ENCODE assay signal across 18 cellular contexts in the genomic region with DNA sequence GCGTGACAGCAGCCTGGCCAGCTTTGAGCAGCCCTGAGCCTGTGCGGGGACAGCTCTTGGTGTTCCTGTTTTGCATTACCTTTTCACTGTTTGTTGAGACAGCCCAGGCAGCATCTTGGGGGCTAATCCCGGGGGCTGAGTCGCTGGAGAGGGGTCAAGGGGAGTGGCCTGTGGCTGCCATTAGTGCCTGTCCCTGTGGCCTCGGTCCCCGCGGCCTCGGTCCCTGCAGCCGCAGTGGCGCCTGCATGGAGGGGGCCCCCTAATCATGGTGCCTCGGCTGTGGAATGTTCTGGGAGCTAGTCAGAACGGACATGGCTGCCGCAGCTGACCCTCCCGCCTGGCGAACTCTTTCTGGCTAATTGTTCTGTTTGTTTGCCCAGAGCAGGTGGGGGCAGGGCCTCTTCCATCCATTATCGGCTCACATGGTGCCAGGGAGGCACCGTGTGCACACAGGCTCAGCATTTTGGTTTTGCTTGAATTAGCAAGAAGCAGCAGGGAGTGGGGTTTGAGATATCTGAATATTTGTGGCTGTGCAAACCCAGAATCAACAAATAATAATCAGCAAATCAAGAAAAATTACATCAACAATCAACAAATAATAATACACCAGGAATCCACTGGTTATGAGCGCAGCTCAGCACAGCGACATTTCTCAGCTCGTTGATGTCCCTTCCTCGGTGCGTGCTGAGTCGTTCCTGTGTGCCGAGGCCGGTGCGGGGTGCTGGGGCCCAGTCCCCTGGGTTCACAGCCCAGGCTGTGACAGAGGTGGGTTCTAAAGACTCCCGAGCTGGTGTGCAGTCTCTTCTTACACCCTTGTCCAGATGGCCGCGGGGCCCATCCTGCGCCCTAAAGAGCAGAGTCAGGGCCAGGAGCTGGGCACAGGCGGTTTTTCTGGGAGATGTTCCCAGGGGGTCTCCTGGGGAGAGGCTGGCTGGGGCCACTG. TPM values are rescaled to one million over a fixed set of nuclear protein-coding genes. Genes with fewer than 3 reads are reported as not detected.
DNase-seq lines count a peak whose midpoint lies in the region; ATAC-seq and TF ChIP-seq lines count a peak whose summit lies in the region.
"Had no signal": no experiment of that assay in that cellular context is flagged by ENCODE, and none has a peak within 500 bp of the region (broad histone marks: within the 10 kb centered on the region; RNA-seq: fewer than 3 reads in every experiment).

No MANE protein-coding gene starts in this region.

- no peak for ATAC-seq in activated CD8-positive, alpha-beta T cell treated with anti-CD3 and anti-CD28 coated beads for 36 hours
- ATAC-seq: Panc1, upper lobe of right lung had no signal

- DNase-seq in DMS79 (lab: John Stamatoyannopoulos, UW) (peak; percentile 94), NCI-H146 (lab: John Stamatoyannopoulos, UW) (peak; percentile 82), NCI-H748 treated with DMSO at 0.1 percent for 48 hours (lab: John Stamatoyannopoulos, UW) (peak; percentile 84), left kidney (ENCODE audit: low read depth, low spot score) (peak; percentile 71), OCI-M1 (lab: John Stamatoyannopoulos, UW) (no peak)
- no peak for DNase-seq in activated T-cell treated with anti-CD3 and anti-CD28 coated beads, Interleukin-2, amount 50 U/mL, for 24 hours
- DNase-seq in activated CD8-positive, alpha-beta T cell treated with anti-CD3 and anti-CD28 coated beads for 36 hours, result no peak
- DNase-seq: activated CD8-positive, alpha-beta memory T cell treated with anti-CD3 and anti-CD28 coated beads for 24 hours; activated effector memory CD4-positive, alpha-beta T cell treated with Interleukin-2 at 50 U/mL for 16 hours; AML-193; DND-41; erythroblast; NCI-H1694; small intestine; stimulated activated naive CD4-positive, alpha-beta T cell treated with Interleukin-2 at 50 U/mL for 16 hours; SW 1271; upper lobe of right lung had no signal

- H3K36me3 Mint-ChIP-seq in activated T-cell treated with anti-CD3 and anti-CD28 coated beads, Interleukin-2, amount 50 U/mL, for 24 hours (ENCODE audit: low read depth), result no peaks in the 10 kb centered on the region
- H3K36me3 Mint-ChIP-seq in activated CD8-positive, alpha-beta T cell treated with anti-CD3 and anti-CD28 coated beads for 36 hours (ENCODE audit: low read depth), result no peaks in the 10 kb centered on the region

- no peak overlapping the region for H3K27ac Mint-ChIP-seq in activated T-cell treated with anti-CD3 and anti-CD28 coated beads, Interleukin-2, amount 50 U/mL, for 24 hours
- H3K27ac Mint-ChIP-seq in activated CD8-positive, alpha-beta T cell treated with anti-CD3 and anti-CD28 coated beads for 36 hours, result no peak overlapping the region

- no peaks in the 10 kb centered on the region for H3K27me3 Mint-ChIP-seq in activated T-cell treated with anti-CD3 and anti-CD28 coated beads, Interleukin-2, amount 50 U/mL, for 24 hours
- H3K27me3 Mint-ChIP-seq in activated CD8-positive, alpha-beta T cell treated with anti-CD3 and anti-CD28 coated beads for 36 hours, result no peaks in the 10 kb centered on the region

- H3K4me1 Mint-ChIP-seq in activated T-cell treated with anti-CD3 and anti-CD28 coated beads, Interleukin-2, amount 50 U/mL, for 24 hours (ENCODE audit: low read depth), result peaks cover 2% of the 10 kb centered on the region
- H3K4me1 Mint-ChIP-seq in activated CD8-positive, alpha-beta T cell treated with anti-CD3 and anti-CD28 coated beads for 36 hours (ENCODE audit: low read depth), result no peaks in the 10 kb centered on the region

- POLR2A ChIA-PET in activated CD8-positive, alpha-beta T cell treated with anti-CD3 and anti-CD28 coated beads for 36 hours (lab: Charles Lee), result no interaction called here

- CTCF ChIA-PET in activated CD8-positive, alpha-beta T cell treated with anti-CD3 and anti-CD28 coated beads for 36 hours (lab: Charles Lee), result no interaction called here

- no peak for TF ChIP-seq CTCF in activated CD8-positive, alpha-beta T cell treated with anti-CD3 and anti-CD28 coated beads for 36 hours (IDR thresholded peaks at IDR 0.05)

- intact Hi-C loops in activated CD8-positive, alpha-beta T cell treated with anti-CD3 and anti-CD28 coated beads for 36 hours (cut with micrococcal nuclease), result no loop called here

- no peak overlapping the region for H3K4me3 Mint-ChIP-seq in activated T-cell treated with anti-CD3 and anti-CD28 coated beads, Interleukin-2, amount 50 U/mL, for 24 hours
- H3K4me3 Mint-ChIP-seq in activated CD8-positive, alpha-beta T cell treated with anti-CD3 and anti-CD28 coated beads for 36 hours, result no peak overlapping the region

- no peaks in the 10 kb centered on the region for H3K9me3 Mint-ChIP-seq in activated T-cell treated with anti-CD3 and anti-CD28 coated beads, Interleukin-2, amount 50 U/mL, for 24 hours
- no peaks in the 10 kb centered on the region for H3K9me3 Mint-ChIP-seq in activated CD8-positive, alpha-beta T cell treated with anti-CD3 and anti-CD28 coated beads for 36 hours

RNA-seq across cellular contexts. Expression of a gene that starts 27.1 kb away (rescaled TPM):
- total RNA-seq in activated CD8-positive, alpha-beta T cell treated with anti-CD3 and anti-CD28 coated beads for 36 hours, result 10 to 100 TPM; 39.1 to 40.2 TPM

Comparison
In these comparisons a context has a peak if more than half of its experiments do, and no peak if none do; other contexts are left out.
1. DNase-seq: peak in DMS79 (single experiment), NCI-H146 (single experiment), NCI-H748 treated with DMSO at 0.1 percent for 48 hours (single experiment) and left kidney (single experiment); none in activated T-cell treated with anti-CD3 and anti-CD28 coated beads, Interleukin-2, amount 50 U/mL, for 24 hours (single experiment), activated CD8-positive, alpha-beta T cell treated with anti-CD3 and anti-CD28 coated beads for 36 hours (single experiment) and OCI-M1 (single experiment).